ENCODE assay signal across 1 cellular context in genomic region chr6:85592044-85592443, GRCh38.
TF ChIP-seq lines count a peak whose summit lies in the region.

No MANE protein-coding gene starts in this region.

TF ChIP-seq in GM23338, 12 proteins besides CTCF, POLR2A, EP300 and RAD21 (continued from another document):
- TF ChIP-seq ZNF462 (CRISPR knock-in tag; IDR thresholded peaks at IDR 0.05): no peak
